Comparison of ENCODE assay signal across 8 cellular contexts in the genomic region with DNA sequence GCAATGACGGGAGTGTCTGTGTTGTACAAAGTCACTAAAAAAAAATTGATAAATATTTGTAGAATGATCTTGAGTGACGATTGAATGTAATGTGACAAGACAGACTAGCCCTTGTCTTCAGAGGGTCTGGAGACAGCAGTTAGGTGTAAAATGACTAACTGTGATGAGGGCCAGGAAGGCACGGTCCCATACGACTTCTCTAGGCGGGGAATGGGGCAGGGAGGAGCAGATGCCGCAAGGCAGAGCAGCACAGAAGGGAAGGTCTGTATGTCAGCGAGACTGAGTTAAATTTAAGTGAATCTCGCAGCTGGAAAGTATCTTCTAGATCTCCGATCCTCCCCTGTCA. TPM values are rescaled to one million over a fixed set of nuclear protein-coding genes. Genes with fewer than 3 reads are reported as not detected.
DNase-seq lines count a peak whose midpoint lies in the region; ATAC-seq and TF ChIP-seq lines count a peak whose summit lies in the region.

No MANE protein-coding gene starts in this region.

- H3K79me2 ChIP-seq in H9 (ENCODE audit: insufficient read depth, low read length): no peaks in the 10 kb centered on the region; the same call in 1 of the 2 replicates

- H3K4ac ChIP-seq in H9 (ENCODE audit: low read depth, low read length): no peak overlapping the region

- H3K4me1 Mint-ChIP-seq in H9 (peaks cover 12 to 15% of the 10 kb centered on the region in 2 experiments), natural killer cell (peaks cover 14 to 19% of the 10 kb centered on the region in 2 donors)
- H3K4me1 Mint-ChIP-seq in effector memory CD8-positive, alpha-beta T cell (ENCODE audit: low read depth in 2 of 2): peaks cover 9 to 10% of the 10 kb centered on the region in 2 donors

- H2BK5ac ChIP-seq in H9 (ENCODE audit: insufficient read length, low read length): no peak overlapping the region

- no peak overlapping the region for H2BK15ac ChIP-seq in H9 (ENCODE audit: low read depth, low read length)

- no peak overlapping the region for H2BK120ac ChIP-seq in H9 (ENCODE audit: low read depth, low read length, poor library complexity, severe bottlenecking)

- no peak overlapping the region for H3K27ac ChIP-seq in H9 (ENCODE audit: insufficient read length, low read depth, low read length)

- intact Hi-C loops in natural killer cell (cut with micrococcal nuclease): no loop called here

- no peak overlapping the region for H4K5ac ChIP-seq in H9 (ENCODE audit: insufficient read length, low read depth, low read length)

- H3K14ac ChIP-seq in H9 (ENCODE audit: insufficient read depth, low read length): peak overlapping the region; percentile 8; the same call in 1 of the 2 replicates

- no peak overlapping the region for H2BK20ac ChIP-seq in H9 (ENCODE audit: low read depth, low read length, poor library complexity, severe bottlenecking)

- H3K27me3 ChIP-seq in H9 (ENCODE audit: insufficient read depth, low read length) (no peaks in the 10 kb centered on the region), MG63 (no peaks in the 10 kb centered on the region)

- no CpG with 5 or more reads among the region's 9 CpGs for WGBS in H9 (ENCODE audit: extremely low coverage, insufficient read length, low lambda C conversion rate)

- H3K4me3 Mint-ChIP-seq in H9: peak overlapping the region; percentile 93 to 96
- H3K4me3 Mint-ChIP-seq in effector memory CD8-positive, alpha-beta T cell: peak overlapping the region; percentile 88 to 98
- peak overlapping the region; percentile 88 for H3K4me3 Mint-ChIP-seq in natural killer cell

- no peaks in the 10 kb centered on the region for H3K4me1 ChIP-seq in H9 (ENCODE audit: insufficient read depth, low read length)

- no peaks in the 10 kb centered on the region for H3K9me3 ChIP-seq in H9 (ENCODE audit: control insufficient read depth, low read depth, low read length)
- H3K9me3 ChIP-seq in MG63: no peaks in the 10 kb centered on the region

- peaks cover 30% of the 10 kb centered on the region for H3K36me3 ChIP-seq in MG63

- no peak overlapping the region for H4K91ac ChIP-seq in H9 (ENCODE audit: insufficient read length, low read depth, low read length)

- peak overlapping the region; percentile 2 for H2AFZ ChIP-seq in H9 (ENCODE audit: low read length)

- H3K9me3 Mint-ChIP-seq in H9: no peaks in the 10 kb centered on the region
- no peaks in the 10 kb centered on the region for H3K9me3 Mint-ChIP-seq in effector memory CD8-positive, alpha-beta T cell
- no peaks in the 10 kb centered on the region for H3K9me3 Mint-ChIP-seq in natural killer cell

- ATAC-seq in GM18499 (IDR thresholded peaks at IDR 0.05; ENCODE audit: insufficient read depth, unreplicated experiment) (peak; percentile 27), natural killer cell (peak; percentile 20 to 55 (median 25))
- peak; percentile 32 for ATAC-seq in effector memory CD8-positive, alpha-beta T cell (replicated peaks)

- H3K79me1 ChIP-seq in H9 (ENCODE audit: insufficient read depth, low read depth, low read length, poor library complexity, severe bottlenecking): no peaks in the 10 kb centered on the region

- no peaks in the 10 kb centered on the region for H4K20me1 ChIP-seq in H9 (ENCODE audit: control insufficient read depth, insufficient read depth, insufficient read length)

- H2BK12ac ChIP-seq in H9 (ENCODE audit: insufficient read length, low read depth, low read length): no peak overlapping the region

- no peak overlapping the region for H3T11ph ChIP-seq in H9 (ENCODE audit: low read length)

- H3K4me3 ChIP-seq in MG63: peak overlapping the region; percentile 87

- peaks cover 3% of the 10 kb centered on the region for H3K23me2 ChIP-seq in H9 (ENCODE audit: insufficient read length, low read depth, low read length, poor library complexity, severe bottlenecking)

- H4K8ac ChIP-seq in H9 (replicated peaks; ENCODE audit: insufficient read length, low read depth, low read length): no peak overlapping the region

- H3K27me3 Mint-ChIP-seq in H9 (ENCODE audit: low read depth): no peaks in the 10 kb centered on the region
- H3K27me3 Mint-ChIP-seq in effector memory CD8-positive, alpha-beta T cell: peaks cover 9 to 17% of the 10 kb centered on the region in 2 donors
- H3K27me3 Mint-ChIP-seq in natural killer cell (ENCODE audit: low read depth in 2 of 2): peaks cover 9% of the 10 kb centered on the region in 2 donors

- H3K27ac Mint-ChIP-seq in H9 (peak overlapping the region; percentile 52 to 93 (median 82); a peak in 5 of 7 replicates), natural killer cell (peak overlapping the region; percentile 86 to 98)
- H3K27ac Mint-ChIP-seq in effector memory CD8-positive, alpha-beta T cell: peak overlapping the region; percentile 98 to 99

- no peak for DNase-seq in H9
- DNase-seq in MG63: no peak
- no peak for DNase-seq in effector memory CD8-positive, alpha-beta T cell
- DNase-seq in natural killer cell: no peak
- no peak for DNase-seq in retina
- no peak for DNase-seq in DMS53 treated with DMSO at 0.1 percent for 48 hours (lab: John Stamatoyannopoulos, UW; ENCODE audit: unreplicated experiment)
- DNase-seq in activated CD4-positive, alpha-beta T cell treated with anti-CD3 and anti-CD28 coated beads, Interleukin-2, amount 50 U/mL, for 48 hours: no peak

- peak overlapping the region; percentile 93 for H3K4me2 ChIP-seq in H9 (ENCODE audit: insufficient read depth, insufficient read length, low read length)

- no peak overlapping the region for H3K23ac ChIP-seq in H9 (ENCODE audit: insufficient read length, low read depth, low read length)

- TF ChIP-seq CTCF in H9 (conservative IDR thresholded peaks at IDR 0.05) (no peak), natural killer cell (IDR thresholded peaks at IDR 0.05) (no peak)

- H3K18ac ChIP-seq in H9 (ENCODE audit: insufficient read length, low read depth, low read length): no peak overlapping the region

- H3K56ac ChIP-seq in H9 (ENCODE audit: insufficient read length, low read depth, low read length): no peak overlapping the region

- peak overlapping the region; percentile 81 for H3K9ac ChIP-seq in H9 (ENCODE audit: extremely low read depth, insufficient read length, low read length)

- H3K36me3 Mint-ChIP-seq in H9 (ENCODE audit: insufficient read depth in 1 of 3, low read depth in 3 of 3): peaks cover 25 to 36% (median 34%) of the 10 kb centered on the region in 3 experiments
- peaks cover 11% of the 10 kb centered on the region for H3K36me3 Mint-ChIP-seq in effector memory CD8-positive, alpha-beta T cell (ENCODE audit: insufficient read depth)
- H3K36me3 Mint-ChIP-seq in natural killer cell: no peaks in the 10 kb centered on the region

- no peak overlapping the region for H2AK5ac ChIP-seq in H9 (ENCODE audit: insufficient read length, low read length)

RNA-seq across cellular contexts. Expression of a gene that starts 0.4 kb away (rescaled TPM):
- total RNA-seq in H9 (2021) (34.4 and 38.1 TPM in 2 replicates), natural killer cell (1 to 10 TPM; 2.7 to 6.9 (median 4.8) TPM)
- total RNA-seq in MG63 (2014; rRNA removed; shearing (Covaris generic); ENCODE audit: low replicate concordance): 7.5 and 27.9 TPM in 2 replicates
